Comparison of ENCODE assay signal across 18 cellular contexts in genomic region chr20:57259179-57260021, GRCh38. TPM values are rescaled to one million over a fixed set of nuclear protein-coding genes. Genes with fewer than 3 reads are reported as not detected.
DNase-seq lines count a peak whose midpoint lies in the region; TF ChIP-seq lines count a peak whose summit lies in the region.
"Had no signal": no experiment of that assay in that cellular context is flagged by ENCODE, and none has a peak within 500 bp of the region (broad histone marks: within the 10 kb centered on the region; RNA-seq: fewer than 3 reads in every experiment).

No MANE protein-coding gene starts in this region.

- peak overlapping the region; percentile 74 for H3K4me3 ChIP-seq in SK-N-MC
- H3K4me3 ChIP-seq: PC-9 had no signal

- peak overlapping the region; percentile 90 for H3K27ac ChIP-seq in SK-N-MC
- H3K27ac ChIP-seq: 22Rv1, PC-9 had no signal

- no peaks in the 10 kb centered on the region for H3K27me3 Mint-ChIP-seq in glutamatergic neuron (ENCODE audit: unreplicated experiment)

- H3K4me3 Mint-ChIP-seq in glutamatergic neuron (ENCODE audit: unreplicated experiment): peak overlapping the region; percentile 1
- H3K4me3 Mint-ChIP-seq: activated naive CD8-positive, alpha-beta T cell treated with anti-CD3 and anti-CD28 coated beads for 36 hours; CD4-positive, alpha-beta T cell; natural killer cell; stimulated activated naive CD8-positive, alpha-beta T cell treated with anti-CD3 and anti-CD28 coated beads, Interleukin-15, amount 100 ng/mL, for 72 hours had no signal

- H3K9me3 Mint-ChIP-seq in glutamatergic neuron (ENCODE audit: unreplicated experiment): peaks cover 6% of the 10 kb centered on the region
- H3K9me3 Mint-ChIP-seq: activated naive CD8-positive, alpha-beta T cell treated with anti-CD3 and anti-CD28 coated beads for 36 hours; CD4-positive, alpha-beta T cell; natural killer cell; stimulated activated naive CD8-positive, alpha-beta T cell treated with anti-CD3 and anti-CD28 coated beads, Interleukin-15, amount 100 ng/mL, for 72 hours had no signal

- no peaks in the 10 kb centered on the region for H3K36me3 ChIP-seq in SK-N-MC (ENCODE audit: insufficient read depth, low read length)

- no peak overlapping the region for H3K27ac Mint-ChIP-seq in glutamatergic neuron (ENCODE audit: unreplicated experiment)
- H3K27ac Mint-ChIP-seq: activated naive CD8-positive, alpha-beta T cell treated with anti-CD3 and anti-CD28 coated beads for 36 hours; CD4-positive, alpha-beta T cell; natural killer cell; stimulated activated naive CD8-positive, alpha-beta T cell treated with anti-CD3 and anti-CD28 coated beads, Interleukin-15, amount 100 ng/mL, for 72 hours had no signal

- H3K9ac ChIP-seq in SK-N-MC (ENCODE audit: insufficient read length): peak overlapping the region; percentile 42

- no peaks in the 10 kb centered on the region for H3K36me3 Mint-ChIP-seq in glutamatergic neuron (ENCODE audit: unreplicated experiment)
- H3K36me3 Mint-ChIP-seq: activated naive CD8-positive, alpha-beta T cell treated with anti-CD3 and anti-CD28 coated beads for 36 hours; natural killer cell had no signal

- DNase-seq in DMS 273 (lab: John Stamatoyannopoulos, UW; ENCODE audit: unreplicated experiment) (peak; percentile 39), DMS 273 treated with DMSO at 0.1 percent for 48 hours (lab: John Stamatoyannopoulos, UW) (no peak), SK-N-MC (ENCODE audit: low read depth, low spot score) (peak; percentile 44), glutamatergic neuron (no peak), retina (peak; percentile 71), HK-2 (ENCODE audit: unreplicated experiment) (no peak), 8988T (no peak), NCI-H1694 (lab: John Stamatoyannopoulos, UW) (no peak)
- DNase-seq: activated CD4-positive, alpha-beta T cell treated with anti-CD3 and anti-CD28 coated beads for 48 hours; activated naive CD8-positive, alpha-beta T cell treated with anti-CD3 and anti-CD28 coated beads for 36 hours; activated T-cell treated with anti-CD3 and anti-CD28 coated beads, Interleukin-2, amount 50 U/mL, for 1 hour; CD4-positive, alpha-beta T cell; natural killer cell; PC-9; stimulated activated naive CD8-positive, alpha-beta T cell treated with anti-CD3 and anti-CD28 coated beads, Interleukin-15, amount 100 ng/mL, for 72 hours had no signal

- peaks cover 37% of the 10 kb centered on the region for H3K4me1 Mint-ChIP-seq in glutamatergic neuron (ENCODE audit: low read depth, unreplicated experiment)
- H3K4me1 Mint-ChIP-seq: natural killer cell had no signal

- H3K9me3 ChIP-seq in SK-N-MC (ENCODE audit: low read depth, low read length): no peaks in the 10 kb centered on the region

- no peak for TF ChIP-seq CTCF in glutamatergic neuron (IDR thresholded peaks at IDR 0.05; ENCODE audit: partially characterized antibody, unreplicated experiment)

RNA-seq across cellular contexts. Expression of gene BMP7, which starts 7.0 kb away (rescaled TPM):
- 8.7 TPM for total RNA-seq in glutamatergic neuron (ENCODE audit: unreplicated experiment)
- total RNA-seq: activated naive CD8-positive, alpha-beta T cell treated with anti-CD3 and anti-CD28 coated beads for 36 hours; CD4-positive, alpha-beta T cell; chondrocyte; liver; natural killer cell had no signal

Comparison
In these comparisons a context has a peak if more than half of its experiments do, and no peak if none do; other contexts are left out.
1. DNase-seq: peak in DMS 273 (single experiment), SK-N-MC (single experiment) and retina (single experiment); none in DMS 273 treated with DMSO at 0.1 percent for 48 hours (single experiment), glutamatergic neuron (single experiment), HK-2 (single experiment), 8988T (single experiment) and NCI-H1694 (single experiment).